ENCODE assay signal across 34 cellular contexts in the genomic region with DNA sequence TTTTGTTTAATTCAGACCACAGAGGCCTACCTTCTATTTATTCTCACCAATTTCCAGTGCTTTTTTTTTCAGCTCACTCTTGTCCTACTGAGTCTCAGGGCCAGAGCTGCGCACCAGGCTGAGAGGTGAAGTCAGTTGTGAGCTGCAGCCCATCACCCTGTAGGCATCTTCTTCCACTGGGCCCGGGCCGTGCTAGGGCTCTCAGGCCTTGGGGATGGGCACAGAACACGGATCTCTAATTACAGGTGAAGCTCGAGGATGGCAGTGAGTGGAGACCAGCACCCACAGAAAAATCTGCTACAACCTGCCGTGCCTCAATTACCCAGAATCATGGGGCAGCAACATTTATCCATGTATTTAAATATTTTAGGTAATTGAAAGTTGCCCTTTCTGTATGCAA.
"Had no signal": no experiment of that assay in that cellular context is flagged by ENCODE, and none has a peak within 500 bp of the region (broad histone marks: within the 10 kb centered on the region; RNA-seq: fewer than 3 reads in every experiment).

No MANE protein-coding gene starts in this region.

- ATAC-seq: activated CD8-positive, alpha-beta T cell treated with anti-CD3 and anti-CD28 coated beads for 36 hours; activated naive CD4-positive, alpha-beta T cell treated with anti-CD3 and anti-CD28 coated beads, Interleukin-2, amount 50 U/mL, for 72 hours; activated T-cell treated with anti-CD3 and anti-CD28 coated beads, Interleukin-2, amount 50 U/mL, for 4 hours; activated T-cell treated with anti-CD3 and anti-CD28 coated beads, Interleukin-2, amount 50 U/mL, for 72 hours; activated T-helper 17 cell treated with anti-CD3 and anti-CD28 coated beads, Interleukin-2, amount 50 U/mL, for 72 hours; body of pancreas had no signal

- H3K27ac Mint-ChIP-seq: activated B cell treated with CpG ODN at 0.5 μM for 24 hours; activated CD4-positive, alpha-beta memory T cell treated with anti-CD3 and anti-CD28 coated beads for 36 hours; activated CD8-positive, alpha-beta T cell treated with anti-CD3 and anti-CD28 coated beads for 36 hours; activated naive CD4-positive, alpha-beta T cell treated with anti-CD3 and anti-CD28 coated beads for 36 hours; activated naive CD4-positive, alpha-beta T cell treated with anti-CD3 and anti-CD28 coated beads, Interleukin-2, amount 50 U/mL, for 72 hours; activated naive CD8-positive, alpha-beta T cell treated with anti-CD3 and anti-CD28 coated beads for 36 hours; activated T-cell treated with anti-CD3 and anti-CD28 coated beads, Interleukin-2, amount 50 U/mL, for 72 hours; activated T-helper 1 cell treated with anti-CD3 and anti-CD28 coated beads, Interleukin-12 subunit alpha, Interleukin-12 subunit beta, Interleukin-2, Interleukin-4 antibody, amounts not matched to agents 30 ng/mL and 10 ng/mL and 1 ng/mL, durations not matched to agents 14 hours and 24 hours and 36 hours; activated T-helper 17 cell treated with anti-CD3 and anti-CD28 coated beads, Interleukin-2, amount 50 U/mL, for 72 hours; T-helper 1 cell treated with Interleukin-12 subunit alpha and Interleukin-12 subunit beta and Interleukin-4 antibody, amounts not matched to agents 30 μg/mL and 1 μg/mL, for 36 hours; T-helper 2 cell treated with Interferon-gamma antibody and Interleukin-4, amounts not matched to agents 5 μg/mL and 100 μg/mL, for 36 hours had no signal

- H3K4me1 Mint-ChIP-seq: activated B cell treated with CpG ODN at 0.5 μM for 24 hours; activated naive CD8-positive, alpha-beta T cell treated with anti-CD3 and anti-CD28 coated beads for 36 hours; activated T-helper 17 cell treated with anti-CD3 and anti-CD28 coated beads, Interleukin-2, amount 50 U/mL, for 72 hours had no signal

- H3K9me3 Mint-ChIP-seq: activated B cell treated with CpG ODN at 0.5 μM for 24 hours; activated CD4-positive, alpha-beta memory T cell treated with anti-CD3 and anti-CD28 coated beads for 36 hours; activated CD8-positive, alpha-beta T cell treated with anti-CD3 and anti-CD28 coated beads for 36 hours; activated naive CD4-positive, alpha-beta T cell treated with anti-CD3 and anti-CD28 coated beads for 36 hours; activated naive CD4-positive, alpha-beta T cell treated with anti-CD3 and anti-CD28 coated beads, Interleukin-2, amount 50 U/mL, for 72 hours; activated naive CD8-positive, alpha-beta T cell treated with anti-CD3 and anti-CD28 coated beads for 36 hours; activated T-cell treated with anti-CD3 and anti-CD28 coated beads, Interleukin-2, amount 50 U/mL, for 4 hours; activated T-cell treated with anti-CD3 and anti-CD28 coated beads, Interleukin-2, amount 50 U/mL, for 72 hours; activated T-helper 1 cell treated with anti-CD3 and anti-CD28 coated beads, Interleukin-12 subunit alpha, Interleukin-12 subunit beta, Interleukin-2, Interleukin-4 antibody, amounts not matched to agents 30 ng/mL and 10 ng/mL and 1 ng/mL, durations not matched to agents 14 hours and 24 hours and 36 hours; activated T-helper 17 cell treated with anti-CD3 and anti-CD28 coated beads, Interleukin-2, amount 50 U/mL, for 72 hours; T-helper 1 cell treated with Interleukin-12 subunit alpha and Interleukin-12 subunit beta and Interleukin-4 antibody, amounts not matched to agents 30 μg/mL and 1 μg/mL, for 36 hours; T-helper 2 cell treated with Interferon-gamma antibody and Interleukin-4, amounts not matched to agents 5 μg/mL and 100 μg/mL, for 36 hours had no signal

- DNase-seq: activated B cell treated with CpG ODN at 0.5 μM for 24 hours; activated CD4-positive, alpha-beta memory T cell treated with anti-CD3 and anti-CD28 coated beads for 36 hours; activated CD4-positive, alpha-beta T cell treated with anti-CD3 and anti-CD28 coated beads for 48 hours; activated CD4-positive, alpha-beta T cell treated with anti-CD3 and anti-CD28 coated beads, Interleukin-2, amount 50 U/mL, for 1 hour; activated CD4-positive, alpha-beta T cell treated with anti-CD3 and anti-CD28 coated beads, Interleukin-2, amount 50 U/mL, for 4 hours; activated CD4-positive, CD25-positive, alpha-beta regulatory T cell treated with anti-CD3 and anti-CD28 coated beads, Interleukin-2, amount 50 U/mL, for 72 hours; activated CD8-positive, alpha-beta memory T cell treated with anti-CD3 and anti-CD28 coated beads, Interleukin-2, amount 50 U/mL, for 4 hours; activated CD8-positive, alpha-beta T cell treated with anti-CD3 and anti-CD28 coated beads for 36 hours; activated effector memory CD4-positive, alpha-beta T cell treated with anti-CD3 and anti-CD28 coated beads, Interleukin-2, amount 50 U/mL, for 16 hours; activated gamma-delta T cell treated with Interleukin-2 at 50 U/mL for 16 hours; activated naive CD4-positive, alpha-beta T cell; activated naive CD4-positive, alpha-beta T cell treated with anti-CD3 and anti-CD28 coated beads for 36 hours; activated naive CD4-positive, alpha-beta T cell treated with anti-CD3 and anti-CD28 coated beads, Interleukin-2, amount 50 U/mL, for 16 hours; activated naive CD8-positive, alpha-beta T cell treated with anti-CD3 and anti-CD28 coated beads for 36 hours; activated T-cell treated with anti-CD3 and anti-CD28 coated beads for 4 hours; activated T-cell treated with anti-CD3 and anti-CD28 coated beads, Interleukin-2, amount 50 U/mL, for 1 hour; activated T-cell treated with anti-CD3 and anti-CD28 coated beads, Interleukin-2, amount 50 U/mL, for 4 hours; activated T-cell treated with anti-CD3 and anti-CD28 coated beads, Interleukin-2, amount 50 U/mL, for 72 hours; adrenal gland; amygdala; anterior cingulate cortex; body of pancreas; brain microvascular endothelial cell; central memory CD4-positive, alpha-beta T cell; T-helper 1 cell; T-helper 2 cell; T-helper 9 cell had no signal

- H3K27me3 Mint-ChIP-seq: activated B cell treated with CpG ODN at 0.5 μM for 24 hours; activated naive CD8-positive, alpha-beta T cell treated with anti-CD3 and anti-CD28 coated beads for 36 hours had no signal

- H3K36me3 ChIP-seq: adrenal gland, brain microvascular endothelial cell, breast epithelium had no signal

- H3K36me3 Mint-ChIP-seq: activated CD4-positive, alpha-beta memory T cell treated with anti-CD3 and anti-CD28 coated beads for 36 hours; activated naive CD4-positive, alpha-beta T cell treated with anti-CD3 and anti-CD28 coated beads, Interleukin-2, amount 50 U/mL, for 72 hours; activated naive CD8-positive, alpha-beta T cell treated with anti-CD3 and anti-CD28 coated beads for 36 hours had no signal

- H3K4me3 ChIP-seq: adrenal gland, body of pancreas, breast epithelium had no signal

- H3K9me3 ChIP-seq: adrenal gland, body of pancreas, breast epithelium had no signal

- H3K4me1 ChIP-seq: adrenal gland, body of pancreas, breast epithelium had no signal

- H3K27ac ChIP-seq: adrenal gland, body of pancreas, brain microvascular endothelial cell, breast epithelium, VCaP had no signal

- H3K27me3 ChIP-seq: body of pancreas, brain microvascular endothelial cell, breast epithelium had no signal

- H3K4me3 Mint-ChIP-seq: activated B cell treated with CpG ODN at 0.5 μM for 24 hours; activated CD4-positive, alpha-beta memory T cell treated with anti-CD3 and anti-CD28 coated beads for 36 hours; activated CD8-positive, alpha-beta T cell treated with anti-CD3 and anti-CD28 coated beads for 36 hours; activated naive CD4-positive, alpha-beta T cell treated with anti-CD3 and anti-CD28 coated beads for 36 hours; activated naive CD8-positive, alpha-beta T cell treated with anti-CD3 and anti-CD28 coated beads for 36 hours; activated T-cell treated with anti-CD3 and anti-CD28 coated beads, Interleukin-2, amount 50 U/mL, for 4 hours; activated T-cell treated with anti-CD3 and anti-CD28 coated beads, Interleukin-2, amount 50 U/mL, for 72 hours; activated T-helper 1 cell treated with anti-CD3 and anti-CD28 coated beads, Interleukin-12 subunit alpha, Interleukin-12 subunit beta, Interleukin-2, Interleukin-4 antibody, amounts not matched to agents 30 ng/mL and 10 ng/mL and 1 ng/mL, durations not matched to agents 14 hours and 24 hours and 36 hours; activated T-helper 17 cell treated with anti-CD3 and anti-CD28 coated beads, Interleukin-2, amount 50 U/mL, for 72 hours; T-helper 1 cell treated with Interleukin-12 subunit alpha and Interleukin-12 subunit beta and Interleukin-4 antibody, amounts not matched to agents 30 μg/mL and 1 μg/mL, for 36 hours; T-helper 2 cell treated with Interferon-gamma antibody and Interleukin-4, amounts not matched to agents 5 μg/mL and 100 μg/mL, for 36 hours had no signal
